Comparison of ENCODE assay signal across 20 cellular contexts in the genomic region with DNA sequence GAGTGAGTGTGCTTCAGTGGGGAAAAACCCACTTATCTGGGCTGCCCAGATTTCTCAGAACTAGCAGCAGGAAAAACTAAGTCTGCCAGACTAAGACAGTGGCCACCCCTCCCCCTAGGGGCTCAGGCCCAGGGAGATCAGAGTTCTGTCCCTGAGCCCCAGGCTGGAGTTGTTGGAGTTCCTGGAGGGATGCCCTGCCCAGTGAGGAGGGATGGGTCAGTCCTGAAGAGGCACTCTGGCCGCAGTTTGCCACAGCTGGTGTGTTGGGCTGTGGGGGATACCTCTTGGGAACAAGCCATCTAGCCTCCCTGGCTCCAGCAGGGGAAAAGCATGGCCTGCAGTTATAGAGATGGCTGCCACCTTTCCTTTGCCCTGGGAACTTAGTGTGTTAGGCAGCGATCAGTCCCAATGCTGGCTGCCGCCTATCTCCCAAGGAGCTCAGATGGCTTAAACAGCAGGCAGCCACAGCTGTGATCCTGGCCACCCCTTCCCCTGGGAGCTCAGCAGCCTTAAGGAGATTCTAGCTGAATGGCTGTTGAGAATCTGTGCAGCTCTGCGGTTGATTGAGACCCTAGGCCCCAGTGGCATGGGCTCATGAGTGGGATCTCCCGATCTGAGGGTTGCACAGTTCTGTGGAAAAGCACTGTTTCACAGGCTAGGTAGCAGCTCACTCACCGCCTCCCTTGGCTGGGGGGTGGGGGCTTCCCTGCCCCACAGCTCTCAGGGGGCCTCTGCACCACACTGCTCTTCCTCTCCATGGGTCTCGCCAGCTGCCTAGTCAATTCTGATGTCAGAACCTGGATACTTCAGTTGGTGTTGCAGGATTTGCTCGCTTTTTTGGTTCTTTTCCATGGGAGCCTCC. TPM values are rescaled to one million over a fixed set of nuclear protein-coding genes. Genes with fewer than 3 reads are reported as not detected.
"Had no signal": no experiment of that assay in that cellular context is flagged by ENCODE, and none has a peak within 500 bp of the region (broad histone marks: within the 10 kb centered on the region; RNA-seq: fewer than 3 reads in every experiment).

No MANE protein-coding gene starts in this region.

- H3K4me3 ChIP-seq: adrenal gland, breast epithelium, coronary artery had no signal

- H3K4me1 ChIP-seq: adrenal gland, breast epithelium, foreskin keratinocyte had no signal

- H3K27ac Mint-ChIP-seq: activated CD4-positive, alpha-beta T cell treated with anti-CD3 and anti-CD28 coated beads for 36 hours; activated T-helper 2 cell treated with anti-CD3 and anti-CD28 coated beads, Interferon-gamma antibody, Interleukin-2, Interleukin-4, amounts not matched to agents 10 μg/mL and 5 μg/mL and 100 μg/mL, durations not matched to agents 14 hours and 24 hours and 36 hours; natural killer cell treated with Interleukin-12 subunit alpha and Interleukin-12 subunit beta and Interleukin-15 and Interleukin-18, amount 100 ng/mL, for 72 hours had no signal

- H3K27me3 ChIP-seq: adrenal gland, breast epithelium had no signal

- H3K36me3 ChIP-seq: adrenal gland, breast epithelium had no signal

- H3K4me3 Mint-ChIP-seq: activated CD4-positive, alpha-beta T cell treated with anti-CD3 and anti-CD28 coated beads for 36 hours; natural killer cell treated with Interleukin-12 subunit alpha and Interleukin-12 subunit beta and Interleukin-15 and Interleukin-18, amount 100 ng/mL, for 72 hours had no signal

- DNase-seq: activated CD4-positive, alpha-beta T cell treated with anti-CD3 and anti-CD28 coated beads for 36 hours; activated CD4-positive, alpha-beta T cell treated with anti-CD3 and anti-CD28 coated beads, Interleukin-2, amount 50 U/mL, for 48 hours; activated naive CD4-positive, alpha-beta T cell treated with Interleukin-2 at 50 U/mL for 16 hours; activated T-cell treated with anti-CD3 and anti-CD28 coated beads, Interleukin-2, amount 50 U/mL, for 1 hour; adrenal gland; hippocampal formation; left cardiac atrium; mesendoderm; nucleus accumbens; small intestine; stimulated activated CD4-positive, alpha-beta T cell treated with anti-CD3 and anti-CD28 coated beads, Interleukin-15, amount 100 ng/mL, for 24 hours; stimulated activated CD4-positive, alpha-beta T cell treated with anti-CD3 and anti-CD28 coated beads, Interleukin-2, amount 100 ng/mL, for 48 hours had no signal

- ATAC-seq: activated CD4-positive, alpha-beta T cell treated with anti-CD3 and anti-CD28 coated beads for 36 hours; foreskin keratinocyte; left cardiac atrium had no signal

- H3K27me3 Mint-ChIP-seq: activated CD4-positive, alpha-beta T cell treated with anti-CD3 and anti-CD28 coated beads for 36 hours had no signal

- H3K27ac ChIP-seq: adrenal gland, breast epithelium, coronary artery, foreskin keratinocyte had no signal

- H3K9me3 Mint-ChIP-seq: activated T-helper 2 cell treated with anti-CD3 and anti-CD28 coated beads, Interferon-gamma antibody, Interleukin-2, Interleukin-4, amounts not matched to agents 10 μg/mL and 5 μg/mL and 100 μg/mL, durations not matched to agents 14 hours and 24 hours and 36 hours; natural killer cell treated with Interleukin-12 subunit alpha and Interleukin-12 subunit beta and Interleukin-15 and Interleukin-18, amount 100 ng/mL, for 72 hours had no signal

- H3K9me3 ChIP-seq: adrenal gland had no signal

- H3K36me3 Mint-ChIP-seq: natural killer cell treated with Interleukin-12 subunit alpha and Interleukin-12 subunit beta and Interleukin-15 and Interleukin-18, amount 100 ng/mL, for 72 hours had no signal

RNA-seq across cellular contexts. Expression of gene SIRPG, which starts 13.2 kb away (rescaled TPM):
- total RNA-seq: astrocyte, breast epithelium, epithelial cell of proximal tubule, fibroblast of lung, foreskin keratinocyte had no signal

RNA-seq across cellular contexts. Expression of gene SIRPB1, which starts 24.5 kb away (rescaled TPM):
- total RNA-seq: astrocyte had no signal
